8 cellular contexts compared by ENCODE assay signal in genomic region chr10:30423655-30424275, GRCh38. TPM values are rescaled to one million over a fixed set of nuclear protein-coding genes. Genes with fewer than 3 reads are reported as not detected.
A peak's percentile ranks its signal among the peaks of the same experiment; 100 is the strongest.
DNase-seq lines count a peak whose midpoint lies in the region; ATAC-seq and TF ChIP-seq lines count a peak whose summit lies in the region.
"Not testable (repeated sequence)": the region's sequence is repeated elsewhere in the genome, so short reads cannot be mapped to it uniquely, and the experiment has no call there.

No MANE protein-coding gene starts in this region.

- peak; percentile 31 for ATAC-seq in IMR-90 (ENCODE audit: low read depth)
- not testable (repeated sequence) for ATAC-seq in heart right ventricle; thoracic aorta (ENCODE audit: insufficient number of reproducible peaks, low FRiP score, low read depth)

- H3K4me3 Mint-ChIP-seq in dendritic cell treated with granulocyte-macrophage colony-stimulating factor and Interleukin-4, amounts not matched to agents 40 ng/mL and 50 ng/mL, for 4 days; progenitor cell of endocrine pancreas (ENCODE audit: low read depth): not testable (repeated sequence)

- H3K4me1 Mint-ChIP-seq in dendritic cell treated with granulocyte-macrophage colony-stimulating factor and Interleukin-4, amounts not matched to agents 40 ng/mL and 50 ng/mL, for 4 days (ENCODE audit: low read depth) = peaks cover 47% of the 10 kb centered on the region
- peaks cover 13% of the 10 kb centered on the region for H3K4me1 Mint-ChIP-seq in progenitor cell of endocrine pancreas (ENCODE audit: low read depth)

- H3K79me1 ChIP-seq in IMR-90 (ENCODE audit: low read depth in 1 of 2, low read length in 2 of 2) = not testable (repeated sequence)

- H2AK9ac ChIP-seq in IMR-90 (replicated peaks; ENCODE audit: low read depth, low read length, poor library complexity) = not testable (repeated sequence)

- not testable (repeated sequence) for H2BK15ac ChIP-seq in IMR-90 (ENCODE audit: low read depth, low read length)

- not testable (repeated sequence) for H3K27me3 Mint-ChIP-seq in dendritic cell treated with granulocyte-macrophage colony-stimulating factor and Interleukin-4, amounts not matched to agents 40 ng/mL and 50 ng/mL, for 4 days; progenitor cell of endocrine pancreas

- not testable (repeated sequence) for TF ChIP-seq CTCF in IMR-90 (conservative IDR thresholded peaks at IDR 0.05; ENCODE audit: low read depth, low read length); VCaP (conservative IDR thresholded peaks at IDR 0.05); heart right ventricle (IDR thresholded peaks at IDR 0.05); progenitor cell of endocrine pancreas (IDR thresholded peaks at IDR 0.05; ENCODE audit: unreplicated experiment); thoracic aorta (IDR thresholded peaks at IDR 0.05)

- H3K4me1 ChIP-seq in BLaER1 treated with 17β-estradiol and CSF1 and Interleukin-3, amounts not matched to agents 10 nM and 100 nM = peaks cover 60 to 75% (median 71%) of the 10 kb centered on the region in 10 experiments
- H3K4me1 ChIP-seq in IMR-90 (ENCODE audit: control insufficient read depth, insufficient read depth, low read length) (peaks cover 10% of the 10 kb centered on the region), heart right ventricle (peaks cover 5 to 57% (median 19%) of the 10 kb centered on the region in 9 donors), mesodermal cell (ENCODE audit: control insufficient read depth, insufficient read depth, low read length, poor library complexity, severe bottlenecking) (peaks cover 19% of the 10 kb centered on the region), thoracic aorta (ENCODE audit: control insufficient read depth in 1 of 2, low read depth in 2 of 2) (peaks cover 18 to 21% of the 10 kb centered on the region in 2 donors)

- in situ Hi-C loops in IMR-90 (cut with MboI; ENCODE audit: low sequenced_read_pairs) = not testable (repeated sequence)

- not testable (repeated sequence) for H3K4me3 ChIP-seq in BLaER1 treated with 17β-estradiol and CSF1 and Interleukin-3, amounts not matched to agents 10 nM and 100 nM; IMR-90 (ENCODE audit: insufficient read depth, low read depth, low read length); heart right ventricle; mesodermal cell (ENCODE audit: extremely low read depth, insufficient read depth, low read length, poor library complexity, severe bottlenecking); thoracic aorta

- H3K9me1 ChIP-seq in IMR-90 (ENCODE audit: insufficient read depth, low read length) = peaks cover 15% of the 10 kb centered on the region

- H3K18ac ChIP-seq in IMR-90 (ENCODE audit: low read depth, low read length) = peak overlapping the region; percentile 37; the same call in 1 of the 2 replicates

- peak overlapping the region; percentile 79 for H2AFZ ChIP-seq in IMR-90 (replicated peaks; ENCODE audit: low read length, poor library complexity)

- H3K36me3 Mint-ChIP-seq in dendritic cell treated with granulocyte-macrophage colony-stimulating factor and Interleukin-4, amounts not matched to agents 40 ng/mL and 50 ng/mL, for 4 days (ENCODE audit: low read depth); progenitor cell of endocrine pancreas (ENCODE audit: insufficient read depth): not testable (repeated sequence)

- not testable (repeated sequence) for H3K9me3 Mint-ChIP-seq in dendritic cell treated with granulocyte-macrophage colony-stimulating factor and Interleukin-4, amounts not matched to agents 40 ng/mL and 50 ng/mL, for 4 days; progenitor cell of endocrine pancreas (ENCODE audit: low read depth)

- WGBS in IMR-90 (ENCODE audit: extremely low coverage in 2 of 2, insufficient read length in 1 of 2), 2 experiments = no CpG with 5 or more reads among the region's 6 CpGs
- WGBS in heart right ventricle, 2 donors = 60 to 75% methylated on average over 6 of the region's 6 CpGs
- 42% methylated on average over 3 of the region's 6 CpGs; no CpG with 5 or more reads in 1 of the 2 experiments for WGBS in mesodermal cell (ENCODE audit: insufficient coverage in 2 of 2), 2 experiments

- H3K27ac ChIP-seq in BLaER1 treated with 17β-estradiol and CSF1 and Interleukin-3, amounts not matched to agents 10 nM and 100 nM = peak overlapping the region; percentile 55 to 89 (median 82); a peak in 21 of 22 replicates
- H3K27ac ChIP-seq in IMR-90 (ENCODE audit: insufficient read depth, low read length) = peak overlapping the region; percentile 33; the same call in 1 of the 2 replicates
- H3K27ac ChIP-seq in VCaP = peak overlapping the region; percentile 61
- H3K27ac ChIP-seq in heart right ventricle = peak overlapping the region; percentile 32 to 78 (median 49)
- H3K27ac ChIP-seq in mesodermal cell (ENCODE audit: low read depth, low read length, severe bottlenecking) = peak overlapping the region; percentile 89
- peak overlapping the region; percentile 56 to 59 for H3K27ac ChIP-seq in thoracic aorta

- POLR2A ChIA-PET in IMR-90 (lab: Charles Lee; ENCODE audit: unreplicated experiment) = not testable (repeated sequence)

- H4K8ac ChIP-seq in IMR-90 (ENCODE audit: low read depth in 2 of 2, low read length in 2 of 2) = not testable (repeated sequence)

- intact Hi-C loops in IMR-90 (cut with micrococcal nuclease) = loop anchor here (1.0 kb wide), 1 partner anchor 11 kb away; the partner anchor contains the start of gene MAP3K8
- intact Hi-C loops in dendritic cell treated with granulocyte-macrophage colony-stimulating factor and Interleukin-4, amounts not matched to agents 40 ng/mL and 50 ng/mL, for 4 days (cut with micrococcal nuclease); heart right ventricle (cut with DNase I): not testable (repeated sequence)

- peak overlapping the region; percentile 85 for H3K27ac Mint-ChIP-seq in dendritic cell treated with granulocyte-macrophage colony-stimulating factor and Interleukin-4, amounts not matched to agents 40 ng/mL and 50 ng/mL, for 4 days
- H3K27ac Mint-ChIP-seq in progenitor cell of endocrine pancreas = peak overlapping the region; percentile 91

- TF ChIP-seq POLR2A in IMR-90 (IDR thresholded peaks at IDR 0.05; ENCODE audit: low read depth, low read length) = not testable (repeated sequence)

- dilution Hi-C loops in IMR-90 (cut with HindIII; ENCODE audit: low sequenced_read_pairs, unreplicated experiment) = not testable (repeated sequence)

- not testable (repeated sequence) for TF ChIP-seq RAD21 in IMR-90 (IDR thresholded peaks at IDR 0.05; ENCODE audit: low read length)

- not testable (repeated sequence) for H3K23ac ChIP-seq in IMR-90 (ENCODE audit: low read depth, low read length)

- H3K4me2 ChIP-seq in BLaER1 treated with 17β-estradiol and CSF1 and Interleukin-3, amounts not matched to agents 10 nM and 100 nM = peak overlapping the region; percentile 57 to 88 (median 76)
- peak overlapping the region; percentile 44 for H3K4me2 ChIP-seq in IMR-90 (ENCODE audit: low read depth, low read length)

- H2BK120ac ChIP-seq in IMR-90 (ENCODE audit: low read depth, low read length) = not testable (repeated sequence)

- peak overlapping the region; percentile 69 for H2BK5ac ChIP-seq in IMR-90 (ENCODE audit: low read depth, low read length, poor library complexity, severe bottlenecking)

- H3K56ac ChIP-seq in IMR-90 (ENCODE audit: extremely low read depth, insufficient read depth, low read length) = not testable (repeated sequence)

- H3K14ac ChIP-seq in IMR-90 (replicated peaks; ENCODE audit: low read depth, low read length) = not testable (repeated sequence)

- H3K4ac ChIP-seq in IMR-90 (ENCODE audit: low read depth, low read length) = peak overlapping the region; percentile 43; the same call in 1 of the 2 replicates

- not testable (repeated sequence) for H3K9me3 ChIP-seq in BLaER1 treated with 17β-estradiol and CSF1 and Interleukin-3, amounts not matched to agents 10 nM and 100 nM (replicated peaks in 1 of 11); IMR-90 (ENCODE audit: control insufficient read depth, insufficient read depth, low read length); heart right ventricle; mesodermal cell (ENCODE audit: control insufficient read depth, low read length); thoracic aorta

- not testable (repeated sequence) for H4K91ac ChIP-seq in IMR-90 (ENCODE audit: insufficient read depth, low read depth, low read length)

- CTCF ChIA-PET in IMR-90 (lab: Yijun Ruan, JAX) = interaction anchor here (0.6 to 1.3 kb wide), 3 partner anchors 10 to 247 kb away, joined by 5 to 6 read pairs (median 5); partner anchors contain the start of gene MAP3K8

- H2BK20ac ChIP-seq in IMR-90 (ENCODE audit: low read depth, low read length) = not testable (repeated sequence)

- DNase-seq in IMR-90 = peak; percentile 35
- not testable (repeated sequence) for DNase-seq in heart right ventricle; progenitor cell of endocrine pancreas (ENCODE audit: low spot score, unreplicated experiment); thoracic aorta (ENCODE audit: low spot score)

- H4K20me1 ChIP-seq in BLaER1 treated with 17β-estradiol and CSF1 and Interleukin-3, amounts not matched to agents 10 nM and 100 nM; IMR-90 (ENCODE audit: insufficient read depth, low read length): not testable (repeated sequence)

- peak overlapping the region; percentile 28 to 75 (median 66); a peak in 19 of 22 replicates for H3K9ac ChIP-seq in BLaER1 treated with 17β-estradiol and CSF1 and Interleukin-3, amounts not matched to agents 10 nM and 100 nM
- not testable (repeated sequence) for H3K9ac ChIP-seq in IMR-90 (ENCODE audit: low read depth, low read length)

- H3K36me3 ChIP-seq in BLaER1 treated with 17β-estradiol and CSF1 and Interleukin-3, amounts not matched to agents 10 nM and 100 nM; IMR-90 (ENCODE audit: control insufficient read depth, insufficient read depth, low read length); heart right ventricle; mesodermal cell (ENCODE audit: control insufficient read depth, insufficient read depth, low read length); thoracic aorta: not testable (repeated sequence)

- H3K27me3 ChIP-seq in BLaER1 treated with 17β-estradiol and CSF1 and Interleukin-3, amounts not matched to agents 10 nM and 100 nM; IMR-90 (ENCODE audit: control insufficient read depth, insufficient read depth, low read length); heart right ventricle; thoracic aorta (replicated peaks; ENCODE audit: insufficient read depth): not testable (repeated sequence)

- H4K5ac ChIP-seq in IMR-90 (ENCODE audit: low read depth, low read length) = not testable (repeated sequence)

- not testable (repeated sequence) for H2AK5ac ChIP-seq in IMR-90 (ENCODE audit: low read depth, low read length)

- BruUV-seq in IMR-90 (replicated peaks; lab: Mats Ljungman, UMichigan) = not testable (repeated sequence)

RNA-seq across cellular contexts. Expression of gene MAP3K8, which starts 10.2 kb away (rescaled TPM):
- total RNA-seq in IMR-90 (2012; rRNA removed) = 1.8 and 3.9 TPM in 2 replicates
- polyA plus RNA-seq in IMR-90 (2012; rRNA removed) = 2.6 and 2.8 TPM in 2 replicates
- 0.93 and 1.6 TPM in 2 replicates for polyA plus RNA-seq in IMR-90 (2012; cell fraction: cytosol; rRNA removed)
- polyA plus RNA-seq in IMR-90 (2012; cell fraction: nucleus; rRNA removed; ENCODE audit: low replicate concordance) = 2.8 and 29.4 TPM in 2 replicates
- 10 to 100 TPM in 3 of 10 donors, 1 to 10 TPM in 7; 2.7 to 19.2 (median 6.9) TPM for total RNA-seq in heart right ventricle
- polyA plus RNA-seq in heart right ventricle = 10 to 100 TPM in 1 of 2 donors, 1 to 10 TPM in 1; 3.8 to 14.0 TPM
- polyA plus RNA-seq in mesodermal cell (2013, experiment 1 of 2) = 7.6 TPM
- 8.9 TPM for polyA plus RNA-seq in mesodermal cell (2013, experiment 2 of 2)
- 15.0 and 16.8 TPM in 2 replicates for total RNA-seq in progenitor cell of endocrine pancreas
- total RNA-seq in thoracic aorta = 10 to 100 TPM; 63.4 to 64.3 TPM

Comparison
In these comparisons a context has a peak if more than half of its experiments do, and no peak if none do; other contexts are left out.
1. H3K27ac ChIP-seq: peak in every context shown above with its lines; median percentile 89 in mesodermal cell; 82 in BLaER1 treated with 17β-estradiol and CSF1 and Interleukin-3, amounts not matched to agents 10 nM and 100 nM; 61 in VCaP; 58 in thoracic aorta; 49 in heart right ventricle; 33 in IMR-90.